ENCODE assay signal across 2 cellular contexts in genomic region chr13:98169331-98169730, GRCh38.
TF ChIP-seq lines count a peak whose summit lies in the region.

No MANE protein-coding gene starts in this region.

TF ChIP-seq in HEK293, 187 proteins besides CTCF, POLR2A, EP300 and RAD21:
- TF ChIP-seq YY2 (tag by site-specific recombination; IDR thresholded peaks at IDR 0.05), result no peak
- no peak for TF ChIP-seq ZFP41 (tag by site-specific recombination; IDR thresholded peaks at IDR 0.05; ENCODE audit: borderline replicate concordance)
- TF ChIP-seq ZNF704 (tag by site-specific recombination; IDR thresholded peaks at IDR 0.05), result no peak
- TF ChIP-seq BCL11B (tag by site-specific recombination; IDR thresholded peaks at IDR 0.05; ENCODE audit: low read depth), result no peak
- TF ChIP-seq ZNF514 (tag by site-specific recombination; IDR thresholded peaks at IDR 0.05), result no peak
- TF ChIP-seq ZNF600 (tag by site-specific recombination; IDR thresholded peaks at IDR 0.05), result 0 out of 2 replicates have a peak, but pooled peaks have one; percentile 20
TF ChIP-seq in HEK293: peak in this region for 1.

TF ChIP-seq in HepG2, 621 proteins besides CTCF, POLR2A, EP300 and RAD21:
- no peak for TF ChIP-seq ZNF75D (CRISPR knock-in tag; IDR thresholded peaks at IDR 0.05; ENCODE audit: borderline replicate concordance)
- no peak for TF ChIP-seq YY1 (IDR thresholded peaks at IDR 0.05; ENCODE audit: insufficient read depth, insufficient replicate concordance, low read depth, low read length)
- TF ChIP-seq ZNF33B (CRISPR knock-in tag; IDR thresholded peaks at IDR 0.05), result no peak
- no peak for TF ChIP-seq ZNF136 (CRISPR knock-in tag; IDR thresholded peaks at IDR 0.05; ENCODE audit: low read depth)
- TF ChIP-seq SRY (CRISPR knock-in tag; IDR thresholded peaks at IDR 0.05), result no peak
- no peak for TF ChIP-seq MTF1 (CRISPR knock-in tag; IDR thresholded peaks at IDR 0.05)
- TF ChIP-seq, protein P1, sequence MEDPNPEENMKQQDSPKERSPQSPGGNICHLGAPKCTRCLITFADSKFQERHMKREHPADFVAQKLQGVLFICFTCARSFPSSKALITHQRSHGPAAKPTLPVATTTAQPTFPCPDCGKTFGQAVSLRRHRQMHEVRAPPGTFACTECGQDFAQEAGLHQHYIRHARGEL (CRISPR knock-in tag; IDR thresholded peaks at IDR 0.05), result no peak
- TF ChIP-seq, protein P2, sequence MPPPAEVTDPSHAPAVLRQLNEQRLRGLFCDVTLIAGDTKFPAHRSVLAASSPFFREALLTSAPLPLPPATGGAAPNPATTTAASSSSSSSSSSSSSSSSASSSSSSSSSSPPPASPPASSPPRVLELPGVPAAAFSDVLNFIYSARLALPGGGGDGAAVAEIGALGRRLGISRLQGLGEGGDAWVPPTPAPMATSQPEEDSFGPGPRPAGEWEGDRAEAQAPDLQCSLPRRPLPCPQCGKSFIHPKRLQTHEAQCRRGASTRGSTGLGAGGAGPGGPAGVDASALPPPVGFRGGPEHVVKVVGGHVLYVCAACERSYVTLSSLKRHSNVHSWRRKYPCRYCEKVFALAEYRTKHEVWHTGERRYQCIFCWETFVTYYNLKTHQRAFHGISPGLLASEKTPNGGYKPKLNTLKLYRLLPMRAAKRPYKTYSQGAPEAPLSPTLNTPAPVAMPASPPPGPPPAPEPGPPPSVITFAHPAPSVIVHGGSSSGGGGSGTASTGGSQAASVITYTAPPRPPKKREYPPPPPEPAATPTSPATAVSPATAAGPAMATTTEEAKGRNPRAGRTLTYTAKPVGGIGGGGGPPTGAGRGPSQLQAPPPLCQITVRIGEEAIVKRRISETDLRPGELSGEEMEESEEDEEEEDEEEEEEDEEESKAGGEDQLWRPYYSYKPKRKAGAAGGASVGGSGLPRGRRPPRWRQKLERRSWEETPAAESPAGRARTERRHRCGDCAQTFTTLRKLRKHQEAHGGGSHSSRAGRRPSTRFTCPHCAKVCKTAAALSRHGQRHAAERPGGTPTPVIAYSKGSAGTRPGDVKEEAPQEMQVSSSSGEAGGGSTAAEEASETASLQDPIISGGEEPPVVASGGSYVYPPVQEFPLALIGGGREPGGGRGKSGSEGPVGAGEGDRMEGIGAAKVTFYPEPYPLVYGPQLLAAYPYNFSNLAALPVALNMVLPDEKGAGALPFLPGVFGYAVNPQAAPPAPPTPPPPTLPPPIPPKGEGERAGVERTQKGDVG (CRISPR knock-in tag; IDR thresholded peaks at IDR 0.05; ENCODE audit: borderline replicate concordance), result no peak
- no peak for TF ChIP-seq TBP (CRISPR knock-in tag; IDR thresholded peaks at IDR 0.05)
